Comparison of ENCODE assay signal across 14 cellular contexts in the genomic region with DNA sequence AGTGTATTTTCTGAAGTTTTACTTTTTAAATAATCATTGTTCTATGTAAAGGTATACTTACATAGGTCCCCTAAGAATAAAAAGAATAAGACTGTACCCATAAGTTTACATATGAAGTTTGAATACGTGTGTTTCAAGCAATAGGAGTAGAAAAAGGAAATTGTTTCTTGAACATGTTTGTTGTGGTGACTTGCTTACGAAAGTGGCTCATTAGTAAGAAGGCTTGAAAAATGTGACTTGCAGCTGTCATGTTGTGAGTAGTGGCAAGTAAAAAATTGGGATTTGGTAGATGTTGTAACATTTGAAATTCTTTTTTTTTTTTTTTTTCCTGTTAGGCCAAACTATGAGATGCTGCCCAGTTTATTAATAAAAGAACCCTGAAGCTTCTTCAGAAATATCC.
DNase-seq lines count a peak whose midpoint lies in the region; ATAC-seq and TF ChIP-seq lines count a peak whose summit lies in the region.
"Had no signal": no experiment of that assay in that cellular context is flagged by ENCODE, and none has a peak within 500 bp of the region (broad histone marks: within the 10 kb centered on the region; RNA-seq: fewer than 3 reads in every experiment).

No MANE protein-coding gene starts in this region.

- DNase-seq in CD4-positive, alpha-beta T cell = no peak
- no peak for DNase-seq in HFFc6
- DNase-seq in PC-3 = no peak
- DNase-seq in myocyte (ENCODE audit: low read depth) = peak; percentile 31
- DNase-seq in activated naive CD8-positive, alpha-beta T cell treated with anti-CD3 and anti-CD28 coated beads, Interleukin-2, amount 50 U/mL, for 24 hours = no peak
- DNase-seq in EL = no peak
- no peak for DNase-seq in endodermal cell
- DNase-seq in smooth muscle cell (lab: John Stamatoyannopoulos, UW; ENCODE audit: unreplicated experiment) = no peak
- DNase-seq: Calu3, DMS79, GM23248, H7 had no signal

- intact Hi-C loops in CD4-positive, alpha-beta T cell (cut with DNase I, micrococcal nuclease) = loop anchor here in 1 of 2 experiments (5.0 kb wide), 1 partner anchor 77 kb away; no protein-coding TSS in a partner anchor
- intact Hi-C loops in PC-3 (cut with micrococcal nuclease) = no loop called here

- H3K79me2 ChIP-seq in PC-3 (ENCODE audit: low read length) (no peaks in the 10 kb centered on the region), smooth muscle cell (ENCODE audit: low read depth) (no peaks in the 10 kb centered on the region)

- POLR2A ChIA-PET in CD4-positive, alpha-beta T cell (lab: Charles Lee) = no interaction called here
- POLR2A ChIA-PET in PC-3 (lab: Charles Lee; ENCODE audit: unreplicated experiment) = no interaction called here

- H3K4me2 ChIP-seq in PC-3 (ENCODE audit: low read length) = no peak overlapping the region
- no peak overlapping the region for H3K4me2 ChIP-seq in smooth muscle cell
- H3K4me2 ChIP-seq: A549, BLaER1 had no signal

- no peaks in the 10 kb centered on the region for H3K9me2 ChIP-seq in PC-3 (replicated peaks; ENCODE audit: low read length)

- TSS peak; percentile 1 for BruUV-seq in PC-3 (replicated peaks; lab: Mats Ljungman, UMichigan)

- H3F3A ChIP-seq in PC-3 (ENCODE audit: low read length, unreplicated experiment) (no peaks in the 10 kb centered on the region), smooth muscle cell (ENCODE audit: low read depth) (no peaks in the 10 kb centered on the region)

- H3K4me3 ChIP-seq in PC-3 (ENCODE audit: low read length) (no peak overlapping the region), endodermal cell (ENCODE audit: low read length) (no peak overlapping the region), smooth muscle cell (no peak overlapping the region)
- H3K4me3 ChIP-seq: A549, BLaER1, GM23248 had no signal

- H3K27me3 ChIP-seq in CD4-positive, alpha-beta T cell (ENCODE audit: control insufficient read depth, insufficient read depth, low read length) = no peaks in the 10 kb centered on the region
- no peaks in the 10 kb centered on the region for H3K27me3 ChIP-seq in PC-3 (ENCODE audit: low read length)
- no peaks in the 10 kb centered on the region for H3K27me3 ChIP-seq in endodermal cell (ENCODE audit: control insufficient read depth, insufficient read depth, low read length, poor library complexity, severe bottlenecking)
- no peaks in the 10 kb centered on the region for H3K27me3 ChIP-seq in smooth muscle cell (ENCODE audit: low read depth)
- H3K27me3 ChIP-seq: BLaER1 had no signal

- H3K4me1 ChIP-seq in PC-3 (ENCODE audit: insufficient read depth, low read length) (no peaks in the 10 kb centered on the region), endodermal cell (ENCODE audit: control insufficient read depth, insufficient read depth, low read length) (no peaks in the 10 kb centered on the region), smooth muscle cell (ENCODE audit: low read depth) (no peaks in the 10 kb centered on the region)
- H3K4me1 ChIP-seq: A549, BLaER1 had no signal

- peaks cover 86% of the 10 kb centered on the region for H3K36me3 Mint-ChIP-seq in CD4-positive, alpha-beta T cell (ENCODE audit: low read depth)
- H3K36me3 Mint-ChIP-seq in HFFc6 (ENCODE audit: low read depth) (peaks cover 86% of the 10 kb centered on the region), endodermal cell (ENCODE audit: low read depth) (peaks cover 21% of the 10 kb centered on the region)
- peaks cover 22% of the 10 kb centered on the region for H3K36me3 Mint-ChIP-seq in activated naive CD8-positive, alpha-beta T cell treated with anti-CD3 and anti-CD28 coated beads, Interleukin-2, amount 50 U/mL, for 24 hours (ENCODE audit: low read depth)

- WGBS in endodermal cell (ENCODE audit: insufficient coverage in 1 of 2, insufficient read length in 1 of 2), 2 experiments = 89% methylated on average over 2 of the region's 2 CpGs; no CpG with 5 or more reads in 1 of the 2 experiments
- 90% methylated on average over 2 of the region's 2 CpGs for WGBS in smooth muscle cell (ENCODE audit: low lambda C conversion rate)

- H2AFZ ChIP-seq in PC-3 (ENCODE audit: low read length) (no peak overlapping the region), smooth muscle cell (ENCODE audit: low read depth) (no peak overlapping the region)
- H2AFZ ChIP-seq: GM23248 had no signal

- H3K9ac ChIP-seq in PC-3 (ENCODE audit: low read length) (no peak overlapping the region), endodermal cell (ENCODE audit: extremely low read depth, low read length, poor library complexity, severe bottlenecking) (no peak overlapping the region), smooth muscle cell (ENCODE audit: low read depth) (no peak overlapping the region)
- H3K9ac ChIP-seq: BLaER1, GM23248 had no signal

- H4K20me1 ChIP-seq in PC-3 (ENCODE audit: low read length) (no peaks in the 10 kb centered on the region), smooth muscle cell (ENCODE audit: low read depth) (peaks cover 60% of the 10 kb centered on the region)
- H4K20me1 ChIP-seq: BLaER1 had no signal

- H3K27ac ChIP-seq in CD4-positive, alpha-beta T cell (ENCODE audit: low read depth, low read length) = no peak overlapping the region
- H3K27ac ChIP-seq in PC-3 (ENCODE audit: low read length) (no peak overlapping the region), endodermal cell (ENCODE audit: low read depth, low read length) (no peak overlapping the region), smooth muscle cell (ENCODE audit: low read depth) (no peak overlapping the region)
- H3K27ac ChIP-seq: A549, BLaER1, GM23248 had no signal

- H3K9me3 ChIP-seq in CD4-positive, alpha-beta T cell (ENCODE audit: control insufficient read depth, low read length) = no peaks in the 10 kb centered on the region
- H3K9me3 ChIP-seq in PC-3 (ENCODE audit: low read length) (no peaks in the 10 kb centered on the region), endodermal cell (ENCODE audit: control insufficient read depth, low read length) (no peaks in the 10 kb centered on the region), smooth muscle cell (replicated peaks; ENCODE audit: low read depth) (no peaks in the 10 kb centered on the region)
- H3K9me3 ChIP-seq: A549, BLaER1 had no signal

- no peak for TF ChIP-seq CTCF in CD4-positive, alpha-beta T cell (IDR thresholded peaks at IDR 0.05)
- TF ChIP-seq CTCF in HFFc6 (IDR thresholded peaks at IDR 0.05) = no peak
- TF ChIP-seq CTCF in PC-3 (conservative IDR thresholded peaks at IDR 0.05; ENCODE audit: low read depth, low read length) = no peak
- no peak for TF ChIP-seq CTCF in endodermal cell (conservative IDR thresholded peaks at IDR 0.05)
- TF ChIP-seq CTCF in smooth muscle cell (IDR thresholded peaks at IDR 0.05; ENCODE audit: borderline replicate concordance, insufficient read depth, poor library complexity, severe bottlenecking) = no peak

- CTCF ChIA-PET in CD4-positive, alpha-beta T cell (lab: Charles Lee) = interaction anchor here (1.0 kb wide), 1 partner anchor 31 kb away, joined by 3 read pairs; no protein-coding TSS in a partner anchor
- CTCF ChIA-PET in PC-3 (lab: Charles Lee) = no interaction called here

- H3K4me1 Mint-ChIP-seq in CD4-positive, alpha-beta T cell (ENCODE audit: low read depth) = peaks cover 26% of the 10 kb centered on the region
- peaks cover 38% of the 10 kb centered on the region for H3K4me1 Mint-ChIP-seq in HFFc6 (ENCODE audit: low read depth)
- no peaks in the 10 kb centered on the region for H3K4me1 Mint-ChIP-seq in activated naive CD8-positive, alpha-beta T cell treated with anti-CD3 and anti-CD28 coated beads, Interleukin-2, amount 50 U/mL, for 24 hours
- no peaks in the 10 kb centered on the region for H3K4me1 Mint-ChIP-seq in endodermal cell

- H3K9me3 Mint-ChIP-seq in CD4-positive, alpha-beta T cell = no peaks in the 10 kb centered on the region
- H3K9me3 Mint-ChIP-seq in HFFc6 (peaks cover 65% of the 10 kb centered on the region), endodermal cell (peaks cover 5% of the 10 kb centered on the region)
- peaks cover 9% of the 10 kb centered on the region for H3K9me3 Mint-ChIP-seq in activated naive CD8-positive, alpha-beta T cell treated with anti-CD3 and anti-CD28 coated beads, Interleukin-2, amount 50 U/mL, for 24 hours

- H3K36me3 ChIP-seq in PC-3 (ENCODE audit: low read depth, low read length) (peaks cover 17% of the 10 kb centered on the region), endodermal cell (ENCODE audit: control insufficient read depth, insufficient read depth, low read length) (peaks cover 8% of the 10 kb centered on the region), smooth muscle cell (ENCODE audit: low read depth) (peaks cover 53% of the 10 kb centered on the region)

- H3K27me3 Mint-ChIP-seq in CD4-positive, alpha-beta T cell = no peaks in the 10 kb centered on the region
- H3K27me3 Mint-ChIP-seq in HFFc6 (ENCODE audit: insufficient read depth) (peaks cover 64% of the 10 kb centered on the region), endodermal cell (ENCODE audit: insufficient read depth) (no peaks in the 10 kb centered on the region)
- H3K27me3 Mint-ChIP-seq in activated naive CD8-positive, alpha-beta T cell treated with anti-CD3 and anti-CD28 coated beads, Interleukin-2, amount 50 U/mL, for 24 hours = no peaks in the 10 kb centered on the region

- no peak for ATAC-seq in CD4-positive, alpha-beta T cell (ENCODE audit: poor library complexity)
- no peak for ATAC-seq in PC-3
- ATAC-seq in activated naive CD8-positive, alpha-beta T cell treated with anti-CD3 and anti-CD28 coated beads, Interleukin-2, amount 50 U/mL, for 24 hours = no peak
- ATAC-seq: A549 had no signal

- H3K4me3 Mint-ChIP-seq in CD4-positive, alpha-beta T cell = no peak overlapping the region
- H3K4me3 Mint-ChIP-seq in HFFc6 (0 out of 2 replicates have a peak overlapping the region, but pooled peaks have one; percentile 32), endodermal cell (no peak overlapping the region)
- H3K4me3 Mint-ChIP-seq in activated naive CD8-positive, alpha-beta T cell treated with anti-CD3 and anti-CD28 coated beads, Interleukin-2, amount 50 U/mL, for 24 hours = no peak overlapping the region

- peak overlapping the region; percentile 13 for H3K27ac Mint-ChIP-seq in CD4-positive, alpha-beta T cell
- H3K27ac Mint-ChIP-seq in HFFc6 = peak overlapping the region; percentile 50
- H3K27ac Mint-ChIP-seq in activated naive CD8-positive, alpha-beta T cell treated with anti-CD3 and anti-CD28 coated beads, Interleukin-2, amount 50 U/mL, for 24 hours = no peak overlapping the region
- H3K27ac Mint-ChIP-seq in endodermal cell = no peak overlapping the region

Comparison
In these comparisons a context has a peak if more than half of its experiments do, and no peak if none do; other contexts are left out.
1. H3K27ac Mint-ChIP-seq: peak in CD4-positive, alpha-beta T cell (single experiment) and HFFc6 (single experiment); none in activated naive CD8-positive, alpha-beta T cell treated with anti-CD3 and anti-CD28 coated beads, Interleukin-2, amount 50 U/mL, for 24 hours (single experiment) and endodermal cell (single experiment).